Comparison of ENCODE assay signal across 20 cellular contexts in genomic region chr3:185187391-185187790, GRCh38. TPM values are rescaled to one million over a fixed set of nuclear protein-coding genes. Genes with fewer than 3 reads are reported as not detected.
DNase-seq lines count a peak whose midpoint lies in the region; FAIRE-seq and TF ChIP-seq lines count a peak whose summit lies in the region.
"Had no signal": no experiment of that assay in that cellular context is flagged by ENCODE, and none has a peak within 500 bp of the region (broad histone marks: within the 10 kb centered on the region; RNA-seq: fewer than 3 reads in every experiment).

No MANE protein-coding gene starts in this region.

- H2BK12ac ChIP-seq in neuronal stem cell (ENCODE audit: low read length), result no peak overlapping the region

- H3K27me3 ChIP-seq in SJCRH30 (no peaks in the 10 kb centered on the region), colonic mucosa (no peaks in the 10 kb centered on the region), neuronal stem cell (ENCODE audit: control insufficient read depth in 3 of 3, insufficient read depth in 3 of 3, low read depth in 1 of 3, low read length in 3 of 3) (no peaks in the 10 kb centered on the region)
- H3K27me3 ChIP-seq: BLaER1 had no signal

- no peak overlapping the region for H3K23ac ChIP-seq in neuronal stem cell (ENCODE audit: low read depth, low read length, poor library complexity)

- H2BK120ac ChIP-seq in neuronal stem cell (ENCODE audit: low read depth, low read length), result no peak overlapping the region

- H3K36me3 ChIP-seq in SJCRH30, result no peaks in the 10 kb centered on the region
- no peaks in the 10 kb centered on the region for H3K36me3 ChIP-seq in colonic mucosa
- no peaks in the 10 kb centered on the region for H3K36me3 ChIP-seq in neuronal stem cell (replicated peaks in 1 of 2; ENCODE audit: control insufficient read depth in 2 of 2, insufficient read depth in 2 of 2, low read length in 2 of 2)
- H3K36me3 ChIP-seq: BLaER1 had no signal

- no peaks in the 10 kb centered on the region for H3K79me1 ChIP-seq in neuronal stem cell (ENCODE audit: low read depth, low read length)

- H2AFZ ChIP-seq in neuronal stem cell (ENCODE audit: low read length), result peak overlapping the region; percentile 21

- no peak overlapping the region for H2AK5ac ChIP-seq in neuronal stem cell (ENCODE audit: low read depth, low read length)

- no peak overlapping the region for H3K14ac ChIP-seq in neuronal stem cell (ENCODE audit: low read length)

- H3K9me3 ChIP-seq in SJCRH30 (replicated peaks), result no peaks in the 10 kb centered on the region; the same call in 1 of the 2 replicates
- no peaks in the 10 kb centered on the region for H3K9me3 ChIP-seq in colonic mucosa
- no peaks in the 10 kb centered on the region for H3K9me3 ChIP-seq in neuronal stem cell (replicated peaks in 1 of 2; ENCODE audit: control insufficient read depth in 2 of 2, insufficient read depth in 1 of 2, low read depth in 1 of 2, low read length in 2 of 2)
- H3K9me3 ChIP-seq: BLaER1 had no signal

- H4K91ac ChIP-seq in neuronal stem cell (ENCODE audit: low read depth, low read length, poor library complexity), result no peak overlapping the region

- TF ChIP-seq CTCF in D721Med (IDR thresholded peaks at IDR 0.05; ENCODE audit: insufficient read depth, missing control alignments), result no peak
- no peak for TF ChIP-seq CTCF in colonic mucosa (IDR thresholded peaks at IDR 0.05)

- H3K4ac ChIP-seq in neuronal stem cell (ENCODE audit: low read length), result no peak overlapping the region

- H3K27ac ChIP-seq in SJCRH30 (peak overlapping the region; percentile 86), colonic mucosa (no peak overlapping the region), neuronal stem cell (replicated peaks; ENCODE audit: low read length) (no peak overlapping the region)
- H3K27ac ChIP-seq: BLaER1 had no signal

- peaks cover 26% of the 10 kb centered on the region for H3K4me1 ChIP-seq in SJCRH30
- H3K4me1 ChIP-seq in colonic mucosa, result no peaks in the 10 kb centered on the region
- H3K4me1 ChIP-seq in neuronal stem cell (ENCODE audit: control insufficient read depth in 2 of 2, insufficient read depth in 1 of 2, low read depth in 1 of 2, low read length in 2 of 2), result no peaks in the 10 kb centered on the region
- H3K4me1 ChIP-seq: BLaER1 had no signal

- H4K8ac ChIP-seq in neuronal stem cell (ENCODE audit: low read depth, low read length), result no peak overlapping the region

- no peak overlapping the region for H3K4me2 ChIP-seq in neuronal stem cell (ENCODE audit: insufficient read depth, low read length, poor library complexity, severe bottlenecking)
- H3K4me2 ChIP-seq: BLaER1 had no signal

- no peak overlapping the region for H3K18ac ChIP-seq in neuronal stem cell (ENCODE audit: low read length)

- intact Hi-C loops in colonic mucosa (cut with DNase I), result no loop called here

- H2BK5ac ChIP-seq in neuronal stem cell (ENCODE audit: low read length), result no peak overlapping the region

- no peak overlapping the region for H2BK15ac ChIP-seq in neuronal stem cell (ENCODE audit: low read length)

- WGBS in neuronal stem cell (ENCODE audit: extremely low coverage in 2 of 2, insufficient read length in 2 of 2, insufficient replicate concordance in 1 of 2), 2 donors, result no CpG with 5 or more reads among the region's 2 CpGs

- DNase-seq in D721Med (ENCODE audit: insufficient read length, low spot score) (no peak), SJCRH30 (no peak), colonic mucosa (peak; percentile 12), neuronal stem cell (ENCODE audit: low spot score) (no peak), NCI-H1436 (lab: John Stamatoyannopoulos, UW) (no peak), NOMO-1 treated with dmso at 0.1 percent for 144 hours (lab: John Stamatoyannopoulos, UW; ENCODE audit: unreplicated experiment) (no peak)
- no peak for DNase-seq in activated CD4-positive, alpha-beta T cell treated with anti-CD3 and anti-CD28 coated beads for 1 hour
- DNase-seq: 8988T; Calu3; CD4-positive, alpha-beta memory T cell; DMS 273 treated with DMSO at 0.1 percent for 48 hours; DMS53; DND-41; EL; GOT3; H9 had no signal

- H3K9ac ChIP-seq in colonic mucosa (ENCODE audit: low read depth in 2 of 2, low read length in 2 of 2), result no peak overlapping the region
- H3K9ac ChIP-seq in neuronal stem cell (ENCODE audit: low read depth, low read length, poor library complexity), result no peak overlapping the region
- H3K9ac ChIP-seq: BLaER1 had no signal

- no peak overlapping the region for H3K4me3 ChIP-seq in SJCRH30
- no peak overlapping the region for H3K4me3 ChIP-seq in colonic mucosa
- H3K4me3 ChIP-seq in neuronal stem cell (ENCODE audit: low read length in 2 of 2), result no peak overlapping the region
- H3K4me3 ChIP-seq: BLaER1, GM12878 had no signal

- peak; percentile 51 for FAIRE-seq in D721Med (lab: Jason Lieb, UNC)
- FAIRE-seq: GM12878, HepG2 had no signal

RNA-seq across cellular contexts. Expression of gene C3orf70, which starts 34.5 kb away (rescaled TPM):
- 11.7 and 11.8 TPM in 2 replicates for total RNA-seq in SJCRH30 (2014; rRNA removed; shearing (Covaris generic))
- total RNA-seq in colonic mucosa, result 10 to 100 TPM in 1 of 2 donors, 1 to 10 TPM in 1; 8.4 to 12.7 TPM
- polyA plus RNA-seq in neuronal stem cell (2013, experiment 1 of 2), result 6.6 TPM
- 6.9 TPM for polyA plus RNA-seq in neuronal stem cell (2013, experiment 2 of 2)
- total RNA-seq: CD4-positive, alpha-beta memory T cell; G401 had no signal
- polyA plus RNA-seq: CD4-positive, alpha-beta memory T cell had no signal
